10 cellular contexts compared by ENCODE assay signal in genomic region chr19:14494451-14494850, GRCh38. TPM values are rescaled to one million over a fixed set of nuclear protein-coding genes. Genes with fewer than 3 reads are reported as not detected.
DNase-seq lines count a peak whose midpoint lies in the region; ATAC-seq and TF ChIP-seq lines count a peak whose summit lies in the region.
"Had no signal": no experiment of that assay in that cellular context is flagged by ENCODE, and none has a peak within 500 bp of the region (broad histone marks: within the 10 kb centered on the region; RNA-seq: fewer than 3 reads in every experiment).

No MANE protein-coding gene starts in this region.

- TSS peak; percentile 49 for BruUV-seq in Calu3 (replicated peaks; lab: Mats Ljungman, UMichigan)

- ATAC-seq in WTC11 (no peak), GM18511 (IDR thresholded peaks at IDR 0.05; ENCODE audit: unreplicated experiment) (no peak)

- H3K9me3 Mint-ChIP-seq in Calu3 (ENCODE audit: low read depth, unreplicated experiment) (no peaks in the 10 kb centered on the region), WTC11 (no peaks in the 10 kb centered on the region)

- H3K4me1 Mint-ChIP-seq in Calu3 (ENCODE audit: low read depth, unreplicated experiment) (peaks cover 19% of the 10 kb centered on the region), WTC11 (peaks cover 21% of the 10 kb centered on the region)

- TF ChIP-seq POLR2A in erythroblast (IDR thresholded peaks at IDR 0.05; ENCODE audit: low read length), result no peak

- POLR2A ChIA-PET in WTC11 (lab: Charles Lee), result no interaction called here

- intact Hi-C loops in Calu3 (cut with micrococcal nuclease; ENCODE audit: unreplicated experiment) (no loop called here), head of caudate nucleus (cut with DNase I) (no loop called here)

- TF ChIP-seq CTCF in Calu3 (IDR thresholded peaks at IDR 0.05; ENCODE audit: unreplicated experiment) (no peak), WTC11 (IDR thresholded peaks at IDR 0.05) (no peak), fibroblast of mammary gland (conservative IDR thresholded peaks at IDR 0.05; ENCODE audit: control insufficient read depth, insufficient read depth, low read depth, low read length) (no peak)

- H3K36me3 Mint-ChIP-seq in Calu3 (ENCODE audit: insufficient read depth, unreplicated experiment) (peaks cover 70% of the 10 kb centered on the region), WTC11 (peaks cover 28% of the 10 kb centered on the region)

- CTCF ChIA-PET in Calu3 (lab: Charles Lee), result interaction anchor here (0.7 to 1.3 kb wide), 2 partner anchors 11 to 358 kb away, joined by 3 read pairs; partner anchors contain the start of gene ASF1B
- CTCF ChIA-PET in WTC11 (lab: Charles Lee), result interaction anchor here (0.7 to 4.2 kb wide), 4 partner anchors 8 to 89 kb away, joined by 3 to 46 read pairs (median 4); no protein-coding TSS in a partner anchor

- DNase-seq in Calu3, result no peak
- DNase-seq in WTC11 (ENCODE audit: low spot score), result no peak
- DNase-seq in fibroblast of mammary gland (ENCODE audit: low read depth), result no peak
- no peak for DNase-seq in skeletal muscle cell (ENCODE audit: low read depth)
- no peak for DNase-seq in head of caudate nucleus
- DNase-seq in NCI-H446 (lab: John Stamatoyannopoulos, UW), result no peak
- no peak for DNase-seq in erythroblast (lab: John Stamatoyannopoulos, UW)
- DNase-seq: NCI-H1092 treated with DMSO at 0.1 percent for 48 hours, nucleus accumbens had no signal

- H3K27me3 Mint-ChIP-seq in Calu3 (ENCODE audit: unreplicated experiment) (no peaks in the 10 kb centered on the region), WTC11 (ENCODE audit: low read depth) (peaks cover 4% of the 10 kb centered on the region; the same call in 1 of the 2 replicates)

- H3K4me3 ChIP-seq in fibroblast of mammary gland (ENCODE audit: control insufficient read depth, low read depth, low read length), result peak overlapping the region; percentile 76
- H3K4me3 ChIP-seq in skeletal muscle cell (ENCODE audit: low read depth, low read length), result peak overlapping the region; percentile 80

- H3K27ac Mint-ChIP-seq in Calu3 (ENCODE audit: unreplicated experiment), result peak overlapping the region; percentile 26
- peak overlapping the region; percentile 85 for H3K27ac Mint-ChIP-seq in WTC11

- peak overlapping the region; percentile 73 for H3K4me3 Mint-ChIP-seq in Calu3 (ENCODE audit: low read depth, unreplicated experiment)
- peak overlapping the region; percentile 89 for H3K4me3 Mint-ChIP-seq in WTC11

TF ChIP-seq in WTC11, 78 proteins besides CTCF, POLR2A, EP300 and RAD21:
- TF ChIP-seq NFATC4 (CRISPR knock-in tag; IDR thresholded peaks at IDR 0.05), result no peak
- no peak for TF ChIP-seq ERG (CRISPR knock-in tag; IDR thresholded peaks at IDR 0.05)
- TF ChIP-seq MXD4 (CRISPR knock-in tag; IDR thresholded peaks at IDR 0.05; ENCODE audit: borderline replicate concordance), result no peak

RNA-seq across cellular contexts. Expression of gene GIPC1, which starts 1.5 kb away (rescaled TPM):
- total RNA-seq in Calu3 (2022) (134 and 139 TPM in 2 replicates), WTC11 (2021) (70.7 to 76.5 TPM (median 75.0 TPM) in 3 replicates)

RNA-seq across cellular contexts. Expression of gene PTGER1, which starts 19.3 kb away (rescaled TPM):
- total RNA-seq in Calu3 (2022) (1.2 and 1.3 TPM in 2 replicates), WTC11 (2021) (0.68 to 1.2 TPM (median 0.87 TPM) in 3 replicates)

RNA-seq across cellular contexts. Expression of gene DNAJB1, which starts 23.7 kb away (rescaled TPM):
- total RNA-seq in Calu3 (2022) (159 and 161 TPM in 2 replicates), WTC11 (2021) (54.5 to 88.7 TPM (median 81.9 TPM) in 3 replicates)

RNA-seq across cellular contexts. Expression of gene TECR, which starts 34.9 kb away (rescaled TPM):
- total RNA-seq in Calu3 (2022) (136 and 162 TPM in 2 replicates), WTC11 (2021) (161 to 198 TPM (median 197 TPM) in 3 replicates)
